Comparison of ENCODE assay signal across 18 cellular contexts in genomic region chr2:68434981-68435380, GRCh38. TPM values are rescaled to one million over a fixed set of nuclear protein-coding genes. Genes with fewer than 3 reads are reported as not detected.
A peak's percentile ranks its signal among the peaks of the same experiment; 100 is the strongest.
DNase-seq lines count a peak whose midpoint lies in the region; ATAC-seq and TF ChIP-seq lines count a peak whose summit lies in the region.
"Had no signal": no experiment of that assay in that cellular context is flagged by ENCODE, and none has a peak within 500 bp of the region (broad histone marks: within the 10 kb centered on the region; RNA-seq: fewer than 3 reads in every experiment).

No MANE protein-coding gene starts in this region.

- TF ChIP-seq CTCF in coronary artery (IDR thresholded peaks at IDR 0.05) = no peak
- no peak for TF ChIP-seq CTCF in thoracic aorta (IDR thresholded peaks at IDR 0.05)

- H3K4me1 ChIP-seq in thoracic aorta (ENCODE audit: control insufficient read depth in 1 of 2, low read depth in 2 of 2) = peaks cover 9 to 38% of the 10 kb centered on the region in 2 donors

- H3K4me3 ChIP-seq in coronary artery (no peak overlapping the region), thoracic aorta (no peak overlapping the region)

- H3K27me3 ChIP-seq in thoracic aorta (replicated peaks; ENCODE audit: insufficient read depth) = no peaks in the 10 kb centered on the region

- no peaks in the 10 kb centered on the region for H3K36me3 ChIP-seq in thoracic aorta

- H3K9me3 ChIP-seq in thoracic aorta = no peaks in the 10 kb centered on the region

- DNase-seq in NOMO-1 treated with DMSO at 0.1 percent for 48 hours (lab: John Stamatoyannopoulos, UW; ENCODE audit: unreplicated experiment) (peak; percentile 60), NOMO-1 treated with dmso at 0.1 percent for 144 hours (lab: John Stamatoyannopoulos, UW; ENCODE audit: unreplicated experiment) (no peak), NAMALWA (ENCODE audit: low spot score) (peak; percentile 29), coronary artery (ENCODE audit: low spot score) (no peak), thoracic aorta (ENCODE audit: low spot score) (no peak), T-helper 2 cell (no peak)
- DNase-seq: 8988T; activated CD4-positive, alpha-beta T cell treated with anti-CD3 and anti-CD28 coated beads, Interleukin-2, amount 10 ng/mL, durations not matched to agents 24 days and 14 days; activated T-cell treated with anti-CD3 and anti-CD28 coated beads, Interleukin-2, amount 50 U/mL, for 72 hours; CD4-positive, alpha-beta T cell; cerebellar nuclear complex; kidney; NCI-H1417 treated with DMSO at 0.1 percent for 48 hours; NCI-H345; substantia nigra; SW 1271 had no signal

- ATAC-seq in thoracic aorta (ENCODE audit: insufficient number of reproducible peaks, low FRiP score, low read depth) (no peak), GM19324 (IDR thresholded peaks at IDR 0.05; ENCODE audit: low FRiP score, unreplicated experiment) (no peak), HG03196 (IDR thresholded peaks at IDR 0.05; ENCODE audit: unreplicated experiment) (no peak)
- ATAC-seq: activated T-cell treated with anti-CD3 and anti-CD28 coated beads, Interleukin-2, amount 50 U/mL, for 72 hours had no signal

- peak overlapping the region; percentile 76 to 91 for H3K27ac ChIP-seq in coronary artery
- peak overlapping the region; percentile 59 to 83 for H3K27ac ChIP-seq in thoracic aorta

RNA-seq across cellular contexts. Expression of gene FBXO48, which starts 32.1 kb away (rescaled TPM):
- total RNA-seq in thoracic aorta = under 1 TPM; 0.41 to 0.56 TPM

RNA-seq across cellular contexts. Expression of gene APLF, which starts 32.4 kb away (rescaled TPM):
- total RNA-seq in thoracic aorta = 1 to 10 TPM; 4.9 to 5.8 TPM

Comparison
In these comparisons a context has a peak if more than half of its experiments do, and no peak if none do; other contexts are left out.
1. DNase-seq: peak in NOMO-1 treated with DMSO at 0.1 percent for 48 hours (single experiment) and NAMALWA (single experiment); none in NOMO-1 treated with dmso at 0.1 percent for 144 hours (single experiment), coronary artery (single experiment), thoracic aorta (single experiment) and T-helper 2 cell (0 of 5).